ENCODE assay signal across 16 cellular contexts in the genomic region with DNA sequence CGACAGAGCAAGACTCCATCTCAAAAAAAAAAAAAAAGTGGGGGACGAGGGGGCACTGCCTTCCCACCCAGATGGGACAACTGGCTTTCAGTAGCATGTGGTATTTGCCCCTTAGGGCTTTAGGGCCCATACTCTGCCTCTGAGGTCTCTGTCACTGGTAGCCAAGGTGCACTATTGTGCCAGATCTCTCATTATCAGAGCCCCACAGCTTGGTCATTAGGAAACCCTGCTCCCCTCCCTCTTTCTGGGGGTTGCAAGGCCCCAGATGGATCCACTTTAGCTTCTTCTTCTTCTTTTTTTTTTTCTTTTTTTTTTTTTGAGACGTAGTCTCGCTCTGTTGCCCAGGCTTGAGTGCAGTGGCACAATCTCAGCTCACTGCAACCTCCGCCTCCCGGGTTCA.
"Had no signal": no experiment of that assay in that cellular context is flagged by ENCODE, and none has a peak within 500 bp of the region (broad histone marks: within the 10 kb centered on the region; RNA-seq: fewer than 3 reads in every experiment).

No MANE protein-coding gene starts in this region.

- ATAC-seq: activated T-helper 17 cell treated with anti-CD3 and anti-CD28 coated beads, Interleukin-2, amount 50 U/mL, for 72 hours had no signal

- DNase-seq: activated CD4-positive, alpha-beta memory T cell treated with anti-CD3 and anti-CD28 coated beads for 36 hours; activated CD4-positive, alpha-beta T cell treated with anti-CD3 and anti-CD28 coated beads, Interleukin-2, amount 10 ng/mL, durations not matched to agents 7 days and 5 days; activated CD4-positive, CD25-positive, alpha-beta regulatory T cell; activated gamma-delta T cell; activated naive CD4-positive, alpha-beta T cell treated with anti-CD3 and anti-CD28 coated beads for 36 hours; activated T-cell treated with anti-CD3 and anti-CD28 coated beads for 4 hours; activated T-cell treated with anti-CD3 and anti-CD28 coated beads, Interleukin-2, amount 50 U/mL, for 48 hours; amygdala; MV-4-11; NCI-H1092 treated with DMSO at 0.1 percent for 48 hours; NCI-H1694 treated with DMSO at 0.1 percent for 48 hours; SHP77 treated with DMSO at 0.1 percent for 48 hours; T-helper 2 cell; T1000 had no signal

- H3K27ac ChIP-seq: KMS-11 had no signal
